ENCODE assay signal across 14 cellular contexts in the genomic region with DNA sequence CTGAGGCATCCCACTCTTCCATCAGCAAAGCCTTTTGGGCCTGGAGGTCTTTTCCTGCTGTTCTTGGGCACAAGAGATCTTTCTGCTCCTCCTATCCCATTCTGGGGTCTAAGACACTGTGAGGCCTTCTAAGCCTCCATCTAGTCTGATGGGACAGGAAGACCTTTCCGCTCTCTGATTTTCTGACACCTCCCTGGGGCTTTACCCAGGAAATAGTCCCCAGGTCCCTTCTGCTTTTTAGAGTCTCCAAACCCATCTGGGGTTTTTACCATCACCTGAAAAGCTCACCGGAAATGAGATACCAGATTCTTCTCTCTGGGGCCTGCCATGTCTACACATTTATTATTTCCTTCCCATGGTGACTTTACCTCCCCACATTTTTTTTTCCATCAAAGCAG. TPM values are rescaled to one million over a fixed set of nuclear protein-coding genes. Genes with fewer than 3 reads are reported as not detected.
DNase-seq lines count a peak whose midpoint lies in the region; ATAC-seq lines count a peak whose summit lies in the region.
"Had no signal": no experiment of that assay in that cellular context is flagged by ENCODE, and none has a peak within 500 bp of the region (broad histone marks: within the 10 kb centered on the region; RNA-seq: fewer than 3 reads in every experiment).

No MANE protein-coding gene starts in this region.

- no peak for DNase-seq in activated CD8-positive, alpha-beta T cell treated with anti-CD3 and anti-CD28 coated beads, Interleukin-2, amount 10 ng/mL, durations not matched to agents 7 days and 5 days
- DNase-seq in NCI-H446 (lab: John Stamatoyannopoulos, UW), result no peak
- no peak for DNase-seq in NCI-H1436 treated with DMSO at 0.1 percent for 48 hours (lab: John Stamatoyannopoulos, UW)
- DNase-seq in COLO829 (ENCODE audit: low spot score), result no peak
- DNase-seq in stimulated activated CD4-positive, alpha-beta T cell treated with anti-CD3 and anti-CD28 coated beads, Interleukin-1b, Interleukin-23, amount 100 ng/mL, for 48 hours, result no peak
- DNase-seq: activated gamma-delta T cell treated with Interleukin-2 at 50 U/mL for 16 hours; effector CD8-positive, alpha-beta T cell; GOT3; hippocampal formation; NK-92 treated with Interleukin-12 subunit alpha and Interleukin-12 subunit beta, amount 100 ng/mL, for 24 hours; T1000 had no signal

- H3K4me3 Mint-ChIP-seq in activated CD8-positive, alpha-beta T cell treated with anti-CD3 and anti-CD28 coated beads, Interleukin-2, amount 10 ng/mL, durations not matched to agents 7 days and 5 days, result no peak overlapping the region

- H3K4me1 Mint-ChIP-seq in activated CD8-positive, alpha-beta T cell treated with anti-CD3 and anti-CD28 coated beads, Interleukin-2, amount 10 ng/mL, durations not matched to agents 7 days and 5 days (ENCODE audit: low read depth), result peaks cover 5% of the 10 kb centered on the region

- H3K27ac Mint-ChIP-seq in activated CD8-positive, alpha-beta T cell treated with anti-CD3 and anti-CD28 coated beads, Interleukin-2, amount 10 ng/mL, durations not matched to agents 7 days and 5 days, result peak overlapping the region; percentile 12

- POLR2A ChIA-PET in activated CD8-positive, alpha-beta T cell treated with anti-CD3 and anti-CD28 coated beads, Interleukin-2, amount 10 ng/mL, durations not matched to agents 7 days and 5 days (lab: Charles Lee), result interaction anchor here (0.6 kb wide), 1 partner anchor 927 kb away, joined by 3 read pairs; no protein-coding TSS in a partner anchor

- CTCF ChIA-PET in activated CD8-positive, alpha-beta T cell treated with anti-CD3 and anti-CD28 coated beads, Interleukin-2, amount 10 ng/mL, durations not matched to agents 7 days and 5 days (lab: Charles Lee), result no interaction called here

- no peaks in the 10 kb centered on the region for H3K36me3 Mint-ChIP-seq in activated CD8-positive, alpha-beta T cell treated with anti-CD3 and anti-CD28 coated beads, Interleukin-2, amount 10 ng/mL, durations not matched to agents 7 days and 5 days (ENCODE audit: low read depth)

- H3K27me3 Mint-ChIP-seq in activated CD8-positive, alpha-beta T cell treated with anti-CD3 and anti-CD28 coated beads, Interleukin-2, amount 10 ng/mL, durations not matched to agents 7 days and 5 days (ENCODE audit: low read depth), result no peaks in the 10 kb centered on the region

- no peaks in the 10 kb centered on the region for H3K9me3 Mint-ChIP-seq in activated CD8-positive, alpha-beta T cell treated with anti-CD3 and anti-CD28 coated beads, Interleukin-2, amount 10 ng/mL, durations not matched to agents 7 days and 5 days (ENCODE audit: insufficient read depth)

- ATAC-seq in GM18498 (IDR thresholded peaks at IDR 0.05; ENCODE audit: unreplicated experiment) (peak; percentile 74), GM19467 (IDR thresholded peaks at IDR 0.05; ENCODE audit: unreplicated experiment) (peak; percentile 73), HG02981 (IDR thresholded peaks at IDR 0.05; ENCODE audit: unreplicated experiment) (peak; percentile 79)
- no peak for ATAC-seq in activated CD8-positive, alpha-beta T cell treated with anti-CD3 and anti-CD28 coated beads, Interleukin-2, amount 10 ng/mL, durations not matched to agents 7 days and 5 days

RNA-seq across cellular contexts. Expression of a gene that starts 21.1 kb away (rescaled TPM):
- not detected for total RNA-seq in activated CD8-positive, alpha-beta T cell treated with anti-CD3 and anti-CD28 coated beads, Interleukin-2, amount 10 ng/mL, durations not matched to agents 7 days and 5 days

RNA-seq across cellular contexts. Expression of a gene that starts 32.1 kb away (rescaled TPM):
- 100 to 1,000 TPM; 133 to 142 TPM for total RNA-seq in activated CD8-positive, alpha-beta T cell treated with anti-CD3 and anti-CD28 coated beads, Interleukin-2, amount 10 ng/mL, durations not matched to agents 7 days and 5 days
